Comparison of ENCODE assay signal across 11 cellular contexts in the genomic region with DNA sequence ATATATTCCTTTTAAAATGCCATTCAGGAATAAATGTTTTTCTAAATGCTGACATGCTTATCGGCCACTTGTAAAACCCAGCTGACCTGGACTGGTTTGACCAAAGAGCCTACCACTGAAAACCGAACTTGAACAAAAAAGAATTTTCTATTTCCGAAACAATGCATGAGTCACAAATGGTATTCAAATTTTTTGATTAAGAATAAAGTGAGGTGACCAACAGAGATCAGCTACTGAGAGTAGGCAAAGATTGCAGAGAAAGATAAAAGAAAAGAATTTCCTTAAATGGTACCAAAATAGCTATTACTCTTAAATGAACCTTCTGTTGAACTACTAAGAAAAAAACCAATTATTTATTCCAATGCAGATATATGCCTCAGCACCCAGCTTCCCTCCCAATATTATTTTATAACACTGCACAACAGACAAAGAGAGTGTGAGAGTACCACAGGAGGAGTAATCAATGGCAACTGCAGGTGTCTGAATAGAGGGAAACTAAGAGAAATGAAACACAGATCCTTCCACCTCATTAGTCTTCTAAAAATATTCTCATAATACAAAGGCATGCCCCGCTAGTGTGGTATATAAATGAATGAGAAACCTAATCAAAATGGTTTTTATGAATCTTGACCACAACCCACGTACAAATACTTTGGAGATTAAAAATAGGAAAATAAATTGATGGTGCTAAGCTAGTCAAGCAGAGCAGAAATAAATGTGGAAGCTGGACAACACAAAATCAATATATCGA.
"Had no signal": no experiment of that assay in that cellular context is flagged by ENCODE, and none has a peak within 500 bp of the region (broad histone marks: within the 10 kb centered on the region; RNA-seq: fewer than 3 reads in every experiment).

No MANE protein-coding gene starts in this region.

- H3K27me3 Mint-ChIP-seq: activated CD4-positive, alpha-beta memory T cell treated with anti-CD3 and anti-CD28 coated beads, Interleukin-2, amount 10 ng/mL, durations not matched to agents 7 days and 5 days; activated naive CD4-positive, alpha-beta T cell treated with anti-CD3 and anti-CD28 coated beads, Interleukin-2, amount 50 U/mL, for 24 hours; dendritic cell treated with granulocyte-macrophage colony-stimulating factor and Interleukin-4, amounts not matched to agents 40 ng/mL and 50 ng/mL, for 4 days had no signal

- H3K27ac Mint-ChIP-seq: activated CD4-positive, alpha-beta memory T cell treated with anti-CD3 and anti-CD28 coated beads, Interleukin-2, amount 10 ng/mL, durations not matched to agents 7 days and 5 days; activated naive CD4-positive, alpha-beta T cell treated with anti-CD3 and anti-CD28 coated beads, Interleukin-2, amount 50 U/mL, for 24 hours; dendritic cell treated with granulocyte-macrophage colony-stimulating factor and Interleukin-4, amounts not matched to agents 40 ng/mL and 50 ng/mL, for 4 days had no signal

- H3K4me3 Mint-ChIP-seq: activated CD4-positive, alpha-beta memory T cell treated with anti-CD3 and anti-CD28 coated beads, Interleukin-2, amount 10 ng/mL, durations not matched to agents 7 days and 5 days; activated naive CD4-positive, alpha-beta T cell treated with anti-CD3 and anti-CD28 coated beads, Interleukin-2, amount 50 U/mL, for 24 hours; dendritic cell treated with granulocyte-macrophage colony-stimulating factor and Interleukin-4, amounts not matched to agents 40 ng/mL and 50 ng/mL, for 4 days had no signal

- H3K9me3 ChIP-seq: tibial artery had no signal

- DNase-seq: activated CD4-positive, alpha-beta memory T cell treated with anti-CD3 and anti-CD28 coated beads, Interleukin-2, amount 10 ng/mL, durations not matched to agents 7 days and 5 days; activated CD4-positive, alpha-beta T cell treated with anti-CD3 and anti-CD28 coated beads for 1 hour; activated CD8-positive, alpha-beta memory T cell treated with anti-CD3 and anti-CD28 coated beads, Interleukin-2, amount 50 U/mL, for 4 hours; amygdala; cerebellar nuclear complex; erythroblast; hippocampal formation; stimulated activated CD4-positive, alpha-beta T cell treated with anti-CD3 and anti-CD28 coated beads, Interleukin-4, amount 100 ng/mL, for 4 hours; tibial artery had no signal

- H3K36me3 Mint-ChIP-seq: activated naive CD4-positive, alpha-beta T cell treated with anti-CD3 and anti-CD28 coated beads, Interleukin-2, amount 50 U/mL, for 24 hours had no signal

- H3K9me3 Mint-ChIP-seq: activated CD4-positive, alpha-beta memory T cell treated with anti-CD3 and anti-CD28 coated beads, Interleukin-2, amount 10 ng/mL, durations not matched to agents 7 days and 5 days; activated naive CD4-positive, alpha-beta T cell treated with anti-CD3 and anti-CD28 coated beads, Interleukin-2, amount 50 U/mL, for 24 hours had no signal
